ENCODE assay signal across 1 cellular context in genomic region chr2:173532732-173533531, GRCh38.
TF ChIP-seq lines count a peak whose summit lies in the region.

No MANE protein-coding gene starts in this region.

TF ChIP-seq in HCT116, 20 proteins besides CTCF, POLR2A, EP300 and RAD21:
- TF ChIP-seq CBX3 (IDR thresholded peaks at IDR 0.05; ENCODE audit: low read depth) (0 out of 2 replicates have a peak, but pooled peaks have one; percentile 10), EGR1 (IDR thresholded peaks at IDR 0.05; ENCODE audit: low read depth) (peak; percentile 64), POLR2AphosphoS5 (IDR thresholded peaks at IDR 0.05; ENCODE audit: low read depth, low read length) (peak; percentile 47; the same call in 1 of the 2 replicates), MAX (IDR thresholded peaks at IDR 0.05) (0 out of 2 replicates have a peak, but pooled peaks have one; percentile 13), YY1 (IDR thresholded peaks at IDR 0.05; ENCODE audit: extremely low read depth, insufficient replicate concordance, low read depth, low read length) (peak; percentile 79)
